Comparison of ENCODE assay signal across 8 cellular contexts in the genomic region with DNA sequence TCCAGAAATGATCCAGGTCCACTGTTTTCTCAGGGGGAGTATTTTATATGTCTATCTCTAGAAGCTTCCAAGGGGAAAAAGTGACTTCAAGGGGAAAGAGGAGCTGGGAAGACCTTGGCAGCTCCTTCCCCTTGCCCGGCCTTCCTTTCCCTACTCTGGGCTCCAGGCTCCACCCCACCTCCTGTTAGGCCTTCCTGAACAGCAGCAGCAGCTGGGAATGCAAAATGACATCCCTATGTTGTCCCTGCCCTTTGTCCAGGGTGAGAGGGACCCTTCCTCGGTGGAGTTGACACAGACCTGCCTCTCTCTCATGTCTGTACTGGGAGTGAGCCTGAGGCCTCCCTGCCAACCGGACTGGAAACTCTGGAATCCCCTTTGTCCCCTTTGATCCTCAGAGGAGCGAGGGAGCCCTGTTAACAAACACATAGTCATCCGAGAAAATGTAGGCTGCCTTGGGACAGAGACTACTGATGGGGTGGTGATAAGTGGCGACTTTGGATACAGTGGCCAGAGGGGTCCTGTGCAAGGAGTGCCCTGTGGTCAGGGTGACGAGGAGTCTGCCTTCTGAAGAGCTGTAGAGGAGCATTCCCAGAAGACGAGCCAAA. TPM values are rescaled to one million over a fixed set of nuclear protein-coding genes. Genes with fewer than 3 reads are reported as not detected.
A peak's percentile ranks its signal among the peaks of the same experiment; 100 is the strongest.
DNase-seq lines count a peak whose midpoint lies in the region; ATAC-seq and TF ChIP-seq lines count a peak whose summit lies in the region.

No MANE protein-coding gene starts in this region.

- H3K27ac ChIP-seq in RWPE1 (peak overlapping the region; percentile 99), parathyroid adenoma (peak overlapping the region; percentile 100)

- H3K4me3 ChIP-seq in fibroblast of pulmonary artery (replicated peaks; ENCODE audit: low read depth, low read length) (no peak overlapping the region), parathyroid adenoma (ENCODE audit: low read depth, low read length) (no peak overlapping the region)

- no peaks in the 10 kb centered on the region for H3K36me3 ChIP-seq in parathyroid adenoma (ENCODE audit: control insufficient read depth, insufficient read depth, low read length)

- H3K4me3 Mint-ChIP-seq in CD14-positive monocyte = no peak overlapping the region

- intact Hi-C loops in CD14-positive monocyte (cut with micrococcal nuclease) = no loop called here

- H3K27ac Mint-ChIP-seq in CD14-positive monocyte = peak overlapping the region in 5 of 7 donors; percentile 54 to 99 (median 62)

- H3K27me3 ChIP-seq in parathyroid adenoma (ENCODE audit: control insufficient read depth, insufficient read depth, low read length) = no peaks in the 10 kb centered on the region

- H2AFZ ChIP-seq in parathyroid adenoma = peak overlapping the region; percentile 50

- peak overlapping the region; percentile 19 for H3K9ac ChIP-seq in parathyroid adenoma

- no peaks in the 10 kb centered on the region for H3K36me3 Mint-ChIP-seq in CD14-positive monocyte

- no peak for TF ChIP-seq CTCF in CD14-positive monocyte (IDR thresholded peaks at IDR 0.05)
- no peak for TF ChIP-seq CTCF in RWPE1 (conservative IDR thresholded peaks at IDR 0.05; ENCODE audit: low read depth)
- TF ChIP-seq CTCF in fibroblast of pulmonary artery (IDR thresholded peaks at IDR 0.05; ENCODE audit: low read length, missing control alignments) = no peak
- TF ChIP-seq CTCF in parathyroid adenoma (IDR thresholded peaks at IDR 0.05) = no peak

- DNase-seq in CD14-positive monocyte (ENCODE audit: low spot score) (no peak), RWPE1 (ENCODE audit: low spot score) (no peak), fibroblast of pulmonary artery (ENCODE audit: low read depth) (peak; percentile 60), LoVo (ENCODE audit: low spot score) (no peak), NCI-H187 treated with DMSO at 0.1 percent for 48 hours (lab: John Stamatoyannopoulos, UW) (no peak)
- DNase-seq in activated CD4-positive, alpha-beta T cell treated with anti-CD3 and anti-CD28 coated beads for 1 hour = no peak

- H3K4me1 ChIP-seq in parathyroid adenoma = peaks cover 86% of the 10 kb centered on the region

- CTCF ChIA-PET in RWPE1 (lab: Yijun Ruan, JAX) = interaction anchor here (0.8 kb wide), 1 partner anchor 11 kb away, joined by 4 read pairs; no protein-coding TSS in a partner anchor

- no peaks in the 10 kb centered on the region for H3K9me3 Mint-ChIP-seq in CD14-positive monocyte

- peaks cover 68% of the 10 kb centered on the region for H3K4me1 Mint-ChIP-seq in CD14-positive monocyte

- POLR2A ChIA-PET in RWPE1 (lab: Yijun Ruan, JAX; ENCODE audit: low non-redundant PET) = interaction anchor here (0.6 kb wide), 1 partner anchor 12 kb away, joined by 3 read pairs; no protein-coding TSS in a partner anchor

- H3K27me3 Mint-ChIP-seq in CD14-positive monocyte (ENCODE audit: low read depth in 3 of 3) = peaks cover 0 to 3% (median 2%) of the 10 kb centered on the region in 3 donors

- no peaks in the 10 kb centered on the region for H3K9me3 ChIP-seq in parathyroid adenoma (ENCODE audit: control insufficient read depth, low read length)

- H3K4me2 ChIP-seq in parathyroid adenoma (ENCODE audit: low read length) = peak overlapping the region; percentile 61

- H3K79me2 ChIP-seq in parathyroid adenoma = peaks cover 4% of the 10 kb centered on the region

- ATAC-seq in GM18498 (IDR thresholded peaks at IDR 0.05; ENCODE audit: unreplicated experiment) = no peak

RNA-seq across cellular contexts. Expression of a gene that starts 9.0 kb away (rescaled TPM):
- polyA plus RNA-seq in CD14-positive monocyte = 100 to 1,000 TPM; 263 to 554 TPM

RNA-seq across cellular contexts. Expression of a gene that starts 35.1 kb away (rescaled TPM):
- 10 to 100 TPM; 18.6 to 29.7 TPM for polyA plus RNA-seq in CD14-positive monocyte
